26 cellular contexts compared by ENCODE assay signal in the genomic region with DNA sequence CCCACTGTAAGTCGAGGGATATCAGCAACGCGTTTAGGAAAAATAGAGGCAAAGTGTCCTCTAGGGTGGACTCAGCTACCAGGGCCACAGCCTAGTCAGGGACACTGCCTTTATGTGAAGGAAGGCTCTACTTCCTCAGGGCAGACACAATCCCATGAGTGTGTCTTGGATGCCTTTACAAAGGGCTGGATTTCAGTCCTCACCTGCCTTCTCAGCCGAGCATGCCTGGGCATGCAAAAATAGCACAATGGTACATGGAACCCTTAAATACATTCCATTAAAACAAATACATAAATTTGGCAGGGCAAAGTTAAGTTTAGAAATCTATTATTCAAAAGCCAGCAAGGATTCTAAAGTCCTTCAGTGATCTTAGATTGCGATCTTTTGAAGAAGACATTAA. TPM values are rescaled to one million over a fixed set of nuclear protein-coding genes. Genes with fewer than 3 reads are reported as not detected.
"Had no signal": no experiment of that assay in that cellular context is flagged by ENCODE, and none has a peak within 500 bp of the region (broad histone marks: within the 10 kb centered on the region; RNA-seq: fewer than 3 reads in every experiment).

No MANE protein-coding gene starts in this region.

- FAIRE-seq: small intestine had no signal

- H3K27me3 ChIP-seq: esophagus muscularis mucosa, heart right ventricle, ovary, right lobe of liver, suprapubic skin, transverse colon, vagina had no signal

- DNase-seq: dorsolateral prefrontal cortex; effector CD4-positive, alpha-beta T cell; endodermal cell; foreskin melanocyte; glutamatergic neuron; heart right ventricle; hippocampal formation; islet precursor cell; left ventricle myocardium superior; mesenchymal stem cell; naive thymus-derived CD8-positive, alpha-beta T cell; nephron progenitor cell; occipital lobe; ovary; posterior cingulate gyrus; retina; right lobe of liver; small intestine; stimulated activated CD4-positive, alpha-beta T cell treated with anti-CD3 and anti-CD28 coated beads, Interleukin-15, amount 100 ng/mL, for 24 hours; stimulated activated CD4-positive, alpha-beta T cell treated with anti-CD3 and anti-CD28 coated beads, Interleukin-2, amount 100 ng/mL, for 48 hours; stimulated activated naive B cell treated with anti-CD40 and anti-IgM and Interleukin-4, amounts not matched to agents 10 μg/mL and 1 μg/mL and 100 μg/mL, for 72 hours; transverse colon had no signal

- H3K4me3 ChIP-seq: dorsolateral prefrontal cortex, esophagus muscularis mucosa, heart right ventricle, lung, ovary, right lobe of liver, suprapubic skin, transverse colon, vagina had no signal

- H3K36me3 ChIP-seq: esophagus muscularis mucosa, heart right ventricle, ovary, right lobe of liver, suprapubic skin, transverse colon, vagina had no signal

- H3K27ac ChIP-seq: dorsolateral prefrontal cortex, esophagus muscularis mucosa, heart right ventricle, ovary, right lobe of liver, suprapubic skin, transverse colon, vagina had no signal

- H3K9me3 ChIP-seq: esophagus muscularis mucosa, heart right ventricle, ovary, right lobe of liver, suprapubic skin, transverse colon, vagina had no signal

- H3K4me1 ChIP-seq: heart right ventricle, right lobe of liver, suprapubic skin, transverse colon, vagina had no signal

- ATAC-seq: heart right ventricle; left ventricle myocardium superior; naive thymus-derived CD8-positive, alpha-beta T cell; right lobe of liver; stimulated activated naive B cell treated with anti-CD40 and anti-IgM and Interleukin-4, amounts not matched to agents 10 μg/mL and 1 μg/mL and 100 μg/mL, for 72 hours had no signal

RNA-seq across cellular contexts. Expression of a gene that starts 51.1 kb away (rescaled TPM):
- polyA plus RNA-seq: naive thymus-derived CD8-positive, alpha-beta T cell had no signal
